ENCODE assay signal across 1 cellular context in the genomic region with DNA sequence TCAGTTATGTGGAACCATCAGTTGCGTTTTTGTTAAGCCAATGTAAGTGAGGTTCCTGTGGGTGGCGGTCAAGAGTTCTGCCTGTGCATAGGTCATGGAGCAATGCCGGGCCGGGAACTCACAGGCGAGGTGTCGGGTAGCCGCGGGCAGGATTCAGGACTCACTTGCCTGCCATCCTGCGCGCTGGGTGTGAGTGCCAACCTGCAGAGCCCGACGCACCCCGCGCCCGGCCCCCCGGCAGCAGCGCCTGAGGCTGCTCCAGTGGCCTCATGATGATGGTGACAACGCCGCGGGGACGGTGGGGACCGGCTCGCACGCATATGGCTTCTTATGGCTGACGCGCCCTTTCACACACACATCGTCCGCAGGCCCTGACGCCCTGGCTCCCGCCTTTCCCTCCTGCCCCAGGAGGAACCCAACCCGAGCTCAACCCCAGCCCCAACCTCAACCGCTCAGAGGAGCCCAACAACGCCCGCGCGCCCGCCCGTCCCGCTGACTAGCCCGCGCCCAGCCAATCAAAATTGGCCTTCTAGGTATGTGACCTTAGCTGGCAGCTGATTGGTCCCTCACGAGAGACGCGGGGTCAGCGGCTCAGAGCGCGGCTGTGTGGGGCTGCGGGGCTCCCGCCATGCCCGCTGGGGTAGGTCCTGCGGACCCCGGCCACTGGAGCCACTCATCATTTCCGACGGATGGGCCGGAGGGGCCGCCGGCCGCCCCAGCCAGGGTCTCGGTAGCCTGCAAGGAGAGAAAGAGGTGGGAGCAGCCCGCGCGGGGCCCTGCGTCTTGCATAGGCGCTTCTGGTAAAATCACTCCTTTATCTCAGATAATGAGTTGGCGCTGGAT.
TF ChIP-seq lines count a peak whose summit lies in the region.

A gene with protein sequence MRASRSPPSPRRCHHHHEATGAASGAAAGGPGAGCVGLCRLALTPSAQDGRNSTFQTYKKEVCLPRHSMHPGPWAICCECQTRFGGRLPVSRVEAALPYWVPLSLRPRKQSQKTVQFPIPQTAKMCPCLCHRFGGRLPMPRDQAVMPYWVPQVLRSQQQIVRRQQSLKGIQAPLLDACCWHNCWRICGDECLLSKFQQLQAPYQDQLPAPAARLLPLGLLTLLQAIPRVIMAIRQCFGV (minus strand): TSS at position 470 of the 843 bp plus-strand sequence. CDS start 150 bp downstream, at position 320.

TF ChIP-seq in HepG2, 621 proteins besides CTCF, POLR2A, EP300 and RAD21 (continued from another document and continues in another):
- TF ChIP-seq, protein P1, sequence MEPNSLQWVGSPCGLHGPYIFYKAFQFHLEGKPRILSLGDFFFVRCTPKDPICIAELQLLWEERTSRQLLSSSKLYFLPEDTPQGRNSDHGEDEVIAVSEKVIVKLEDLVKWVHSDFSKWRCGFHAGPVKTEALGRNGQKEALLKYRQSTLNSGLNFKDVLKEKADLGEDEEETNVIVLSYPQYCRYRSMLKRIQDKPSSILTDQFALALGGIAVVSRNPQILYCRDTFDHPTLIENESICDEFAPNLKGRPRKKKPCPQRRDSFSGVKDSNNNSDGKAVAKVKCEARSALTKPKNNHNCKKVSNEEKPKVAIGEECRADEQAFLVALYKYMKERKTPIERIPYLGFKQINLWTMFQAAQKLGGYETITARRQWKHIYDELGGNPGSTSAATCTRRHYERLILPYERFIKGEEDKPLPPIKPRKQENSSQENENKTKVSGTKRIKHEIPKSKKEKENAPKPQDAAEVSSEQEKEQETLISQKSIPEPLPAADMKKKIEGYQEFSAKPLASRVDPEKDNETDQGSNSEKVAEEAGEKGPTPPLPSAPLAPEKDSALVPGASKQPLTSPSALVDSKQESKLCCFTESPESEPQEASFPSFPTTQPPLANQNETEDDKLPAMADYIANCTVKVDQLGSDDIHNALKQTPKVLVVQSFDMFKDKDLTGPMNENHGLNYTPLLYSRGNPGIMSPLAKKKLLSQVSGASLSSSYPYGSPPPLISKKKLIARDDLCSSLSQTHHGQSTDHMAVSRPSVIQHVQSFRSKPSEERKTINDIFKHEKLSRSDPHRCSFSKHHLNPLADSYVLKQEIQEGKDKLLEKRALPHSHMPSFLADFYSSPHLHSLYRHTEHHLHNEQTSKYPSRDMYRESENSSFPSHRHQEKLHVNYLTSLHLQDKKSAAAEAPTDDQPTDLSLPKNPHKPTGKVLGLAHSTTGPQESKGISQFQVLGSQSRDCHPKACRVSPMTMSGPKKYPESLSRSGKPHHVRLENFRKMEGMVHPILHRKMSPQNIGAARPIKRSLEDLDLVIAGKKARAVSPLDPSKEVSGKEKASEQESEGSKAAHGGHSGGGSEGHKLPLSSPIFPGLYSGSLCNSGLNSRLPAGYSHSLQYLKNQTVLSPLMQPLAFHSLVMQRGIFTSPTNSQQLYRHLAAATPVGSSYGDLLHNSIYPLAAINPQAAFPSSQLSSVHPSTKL (CRISPR knock-in tag; IDR thresholded peaks at IDR 0.05): peak; percentile 29
- TF ChIP-seq ZNF256 (CRISPR knock-in tag; conservative IDR thresholded peaks at IDR 0.05) (peak; percentile 51; the same call in 1 of the 2 replicates), ATF7-NPFF (CRISPR knock-in tag; IDR thresholded peaks at IDR 0.05; ENCODE audit: low read depth) (peak; percentile 92), ZNF343 (CRISPR knock-in tag; IDR thresholded peaks at IDR 0.05) (0 out of 2 replicates have a peak, but pooled peaks have one; percentile 61), CC2D1A (CRISPR knock-in tag; IDR thresholded peaks at IDR 0.05) (no peak), NFE2L2 (IDR thresholded peaks at IDR 0.05; ENCODE audit: low read length) (no peak), MAFG (CRISPR knock-in tag; IDR thresholded peaks at IDR 0.05) (no peak), KDM2A (CRISPR knock-in tag; IDR thresholded peaks at IDR 0.05; ENCODE audit: borderline replicate concordance, low read depth) (peak; percentile 99), CBX1 (IDR thresholded peaks at IDR 0.05; ENCODE audit: low read depth) (peak; percentile 51), ARID2 (CRISPR knock-in tag; IDR thresholded peaks at IDR 0.05; ENCODE audit: borderline replicate concordance) (no peak), SIX1 (CRISPR knock-in tag; IDR thresholded peaks at IDR 0.05; ENCODE audit: borderline replicate concordance) (peak; percentile 4; the same call in 1 of the 2 replicates), NCOR1 (IDR thresholded peaks at IDR 0.05; ENCODE audit: borderline replicate concordance, low read length) (0 out of 2 replicates have a peak, but pooled peaks have one; percentile 7), ZNF12 (CRISPR knock-in tag; IDR thresholded peaks at IDR 0.05) (0 out of 2 replicates have a peak, but pooled peaks have one; percentile 39), KLF13 (CRISPR knock-in tag; IDR thresholded peaks at IDR 0.05) (no peak), ZNF547 (CRISPR knock-in tag; IDR thresholded peaks at IDR 0.05) (peak; percentile 72), GABPB1 (CRISPR knock-in tag; IDR thresholded peaks at IDR 0.05) (peak; percentile 79), ZFP62 (CRISPR knock-in tag; IDR thresholded peaks at IDR 0.05) (no peak), NFIC (IDR thresholded peaks at IDR 0.05; ENCODE audit: low read length) (no peak), ZNF138 (CRISPR knock-in tag; IDR thresholded peaks at IDR 0.05; ENCODE audit: low read depth) (peak; percentile 84; the same call in 1 of the 2 replicates), HOXA9 (CRISPR knock-in tag; IDR thresholded peaks at IDR 0.05; ENCODE audit: borderline replicate concordance) (0 out of 2 replicates have a peak, but pooled peaks have one; percentile 14), HNRNPH1 (optimal IDR thresholded peaks at IDR 0.05; ENCODE audit: low read depth, low read length) (peak; percentile 87), GPN1 (CRISPR knock-in tag; IDR thresholded peaks at IDR 0.05; ENCODE audit: borderline replicate concordance) (peak; percentile 85; the same call in 1 of the 2 replicates), HNRNPLL (IDR thresholded peaks at IDR 0.05; ENCODE audit: low read depth, low read length, poor library complexity, severe bottlenecking) (peak; percentile 71), ZNF558 (CRISPR knock-in tag; IDR thresholded peaks at IDR 0.05; ENCODE audit: borderline replicate concordance) (no peak), KLF15 (CRISPR knock-in tag; IDR thresholded peaks at IDR 0.05; ENCODE audit: borderline replicate concordance) (no peak), STAG1 (CRISPR knock-in tag; IDR thresholded peaks at IDR 0.05) (peak; percentile 74), POLR2G (IDR thresholded peaks at IDR 0.05; ENCODE audit: low read depth, low read length) (peak; percentile 97), ZMYM2 (CRISPR knock-in tag; IDR thresholded peaks at IDR 0.05) (no peak; the same call in 1 of the 2 replicates), CHD4 (IDR thresholded peaks at IDR 0.05; ENCODE audit: borderline replicate concordance, low read length) (no peak), TMF1 (CRISPR knock-in tag; IDR thresholded peaks at IDR 0.05; ENCODE audit: low read depth) (no peak; the same call in 1 of the 2 replicates), ZBTB38 (CRISPR knock-in tag; IDR thresholded peaks at IDR 0.05) (peak; percentile 85), CEBPB (IDR thresholded peaks at IDR 0.05; ENCODE audit: borderline replicate concordance, low read depth, low read length) (peak; percentile 43; the same call in 1 of the 2 replicates)
- TF ChIP-seq, protein P2, sequence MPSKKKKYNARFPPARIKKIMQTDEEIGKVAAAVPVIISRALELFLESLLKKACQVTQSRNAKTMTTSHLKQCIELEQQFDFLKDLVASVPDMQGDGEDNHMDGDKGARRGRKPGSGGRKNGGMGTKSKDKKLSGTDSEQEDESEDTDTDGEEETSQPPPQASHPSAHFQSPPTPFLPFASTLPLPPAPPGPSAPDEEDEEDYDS (CRISPR knock-in tag; IDR thresholded peaks at IDR 0.05): peak; percentile 77
- TF ChIP-seq, protein P3, sequence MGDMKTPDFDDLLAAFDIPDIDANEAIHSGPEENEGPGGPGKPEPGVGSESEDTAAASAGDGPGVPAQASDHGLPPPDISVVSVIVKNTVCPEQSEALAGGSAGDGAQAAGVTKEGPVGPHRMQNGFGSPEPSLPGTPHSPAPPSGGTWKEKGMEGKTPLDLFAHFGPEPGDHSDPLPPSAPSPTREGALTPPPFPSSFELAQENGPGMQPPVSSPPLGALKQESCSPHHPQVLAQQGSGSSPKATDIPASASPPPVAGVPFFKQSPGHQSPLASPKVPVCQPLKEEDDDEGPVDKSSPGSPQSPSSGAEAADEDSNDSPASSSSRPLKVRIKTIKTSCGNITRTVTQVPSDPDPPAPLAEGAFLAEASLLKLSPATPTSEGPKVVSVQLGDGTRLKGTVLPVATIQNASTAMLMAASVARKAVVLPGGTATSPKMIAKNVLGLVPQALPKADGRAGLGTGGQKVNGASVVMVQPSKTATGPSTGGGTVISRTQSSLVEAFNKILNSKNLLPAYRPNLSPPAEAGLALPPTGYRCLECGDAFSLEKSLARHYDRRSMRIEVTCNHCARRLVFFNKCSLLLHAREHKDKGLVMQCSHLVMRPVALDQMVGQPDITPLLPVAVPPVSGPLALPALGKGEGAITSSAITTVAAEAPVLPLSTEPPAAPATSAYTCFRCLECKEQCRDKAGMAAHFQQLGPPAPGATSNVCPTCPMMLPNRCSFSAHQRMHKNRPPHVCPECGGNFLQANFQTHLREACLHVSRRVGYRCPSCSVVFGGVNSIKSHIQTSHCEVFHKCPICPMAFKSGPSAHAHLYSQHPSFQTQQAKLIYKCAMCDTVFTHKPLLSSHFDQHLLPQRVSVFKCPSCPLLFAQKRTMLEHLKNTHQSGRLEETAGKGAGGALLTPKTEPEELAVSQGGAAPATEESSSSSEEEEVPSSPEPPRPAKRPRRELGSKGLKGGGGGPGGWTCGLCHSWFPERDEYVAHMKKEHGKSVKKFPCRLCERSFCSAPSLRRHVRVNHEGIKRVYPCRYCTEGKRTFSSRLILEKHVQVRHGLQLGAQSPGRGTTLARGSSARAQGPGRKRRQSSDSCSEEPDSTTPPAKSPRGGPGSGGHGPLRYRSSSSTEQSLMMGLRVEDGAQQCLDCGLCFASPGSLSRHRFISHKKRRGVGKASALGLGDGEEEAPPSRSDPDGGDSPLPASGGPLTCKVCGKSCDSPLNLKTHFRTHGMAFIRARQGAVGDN (CRISPR knock-in tag; IDR thresholded peaks at IDR 0.05): peak; percentile 98
- TF ChIP-seq, protein P4, sequence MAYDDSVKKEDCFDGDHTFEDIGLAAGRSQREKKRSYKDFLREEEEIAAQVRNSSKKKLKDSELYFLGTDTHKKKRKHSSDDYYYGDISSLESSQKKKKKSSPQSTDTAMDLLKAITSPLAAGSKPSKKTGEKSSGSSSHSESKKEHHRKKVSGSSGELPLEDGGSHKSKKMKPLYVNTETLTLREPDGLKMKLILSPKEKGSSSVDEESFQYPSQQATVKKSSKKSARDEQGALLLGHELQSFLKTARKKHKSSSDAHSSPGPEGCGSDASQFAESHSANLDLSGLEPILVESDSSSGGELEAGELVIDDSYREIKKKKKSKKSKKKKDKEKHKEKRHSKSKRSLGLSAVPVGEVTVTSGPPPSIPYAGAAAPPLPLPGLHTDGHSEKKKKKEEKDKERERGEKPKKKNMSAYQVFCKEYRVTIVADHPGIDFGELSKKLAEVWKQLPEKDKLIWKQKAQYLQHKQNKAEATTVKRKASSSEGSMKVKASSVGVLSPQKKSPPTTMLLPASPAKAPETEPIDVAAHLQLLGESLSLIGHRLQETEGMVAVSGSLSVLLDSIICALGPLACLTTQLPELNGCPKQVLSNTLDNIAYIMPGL (CRISPR knock-in tag; IDR thresholded peaks at IDR 0.05; ENCODE audit: borderline replicate concordance in 1 of 2, low read depth in 1 of 2): peak; percentile 92 to 96
- TF ChIP-seq, protein P5, sequence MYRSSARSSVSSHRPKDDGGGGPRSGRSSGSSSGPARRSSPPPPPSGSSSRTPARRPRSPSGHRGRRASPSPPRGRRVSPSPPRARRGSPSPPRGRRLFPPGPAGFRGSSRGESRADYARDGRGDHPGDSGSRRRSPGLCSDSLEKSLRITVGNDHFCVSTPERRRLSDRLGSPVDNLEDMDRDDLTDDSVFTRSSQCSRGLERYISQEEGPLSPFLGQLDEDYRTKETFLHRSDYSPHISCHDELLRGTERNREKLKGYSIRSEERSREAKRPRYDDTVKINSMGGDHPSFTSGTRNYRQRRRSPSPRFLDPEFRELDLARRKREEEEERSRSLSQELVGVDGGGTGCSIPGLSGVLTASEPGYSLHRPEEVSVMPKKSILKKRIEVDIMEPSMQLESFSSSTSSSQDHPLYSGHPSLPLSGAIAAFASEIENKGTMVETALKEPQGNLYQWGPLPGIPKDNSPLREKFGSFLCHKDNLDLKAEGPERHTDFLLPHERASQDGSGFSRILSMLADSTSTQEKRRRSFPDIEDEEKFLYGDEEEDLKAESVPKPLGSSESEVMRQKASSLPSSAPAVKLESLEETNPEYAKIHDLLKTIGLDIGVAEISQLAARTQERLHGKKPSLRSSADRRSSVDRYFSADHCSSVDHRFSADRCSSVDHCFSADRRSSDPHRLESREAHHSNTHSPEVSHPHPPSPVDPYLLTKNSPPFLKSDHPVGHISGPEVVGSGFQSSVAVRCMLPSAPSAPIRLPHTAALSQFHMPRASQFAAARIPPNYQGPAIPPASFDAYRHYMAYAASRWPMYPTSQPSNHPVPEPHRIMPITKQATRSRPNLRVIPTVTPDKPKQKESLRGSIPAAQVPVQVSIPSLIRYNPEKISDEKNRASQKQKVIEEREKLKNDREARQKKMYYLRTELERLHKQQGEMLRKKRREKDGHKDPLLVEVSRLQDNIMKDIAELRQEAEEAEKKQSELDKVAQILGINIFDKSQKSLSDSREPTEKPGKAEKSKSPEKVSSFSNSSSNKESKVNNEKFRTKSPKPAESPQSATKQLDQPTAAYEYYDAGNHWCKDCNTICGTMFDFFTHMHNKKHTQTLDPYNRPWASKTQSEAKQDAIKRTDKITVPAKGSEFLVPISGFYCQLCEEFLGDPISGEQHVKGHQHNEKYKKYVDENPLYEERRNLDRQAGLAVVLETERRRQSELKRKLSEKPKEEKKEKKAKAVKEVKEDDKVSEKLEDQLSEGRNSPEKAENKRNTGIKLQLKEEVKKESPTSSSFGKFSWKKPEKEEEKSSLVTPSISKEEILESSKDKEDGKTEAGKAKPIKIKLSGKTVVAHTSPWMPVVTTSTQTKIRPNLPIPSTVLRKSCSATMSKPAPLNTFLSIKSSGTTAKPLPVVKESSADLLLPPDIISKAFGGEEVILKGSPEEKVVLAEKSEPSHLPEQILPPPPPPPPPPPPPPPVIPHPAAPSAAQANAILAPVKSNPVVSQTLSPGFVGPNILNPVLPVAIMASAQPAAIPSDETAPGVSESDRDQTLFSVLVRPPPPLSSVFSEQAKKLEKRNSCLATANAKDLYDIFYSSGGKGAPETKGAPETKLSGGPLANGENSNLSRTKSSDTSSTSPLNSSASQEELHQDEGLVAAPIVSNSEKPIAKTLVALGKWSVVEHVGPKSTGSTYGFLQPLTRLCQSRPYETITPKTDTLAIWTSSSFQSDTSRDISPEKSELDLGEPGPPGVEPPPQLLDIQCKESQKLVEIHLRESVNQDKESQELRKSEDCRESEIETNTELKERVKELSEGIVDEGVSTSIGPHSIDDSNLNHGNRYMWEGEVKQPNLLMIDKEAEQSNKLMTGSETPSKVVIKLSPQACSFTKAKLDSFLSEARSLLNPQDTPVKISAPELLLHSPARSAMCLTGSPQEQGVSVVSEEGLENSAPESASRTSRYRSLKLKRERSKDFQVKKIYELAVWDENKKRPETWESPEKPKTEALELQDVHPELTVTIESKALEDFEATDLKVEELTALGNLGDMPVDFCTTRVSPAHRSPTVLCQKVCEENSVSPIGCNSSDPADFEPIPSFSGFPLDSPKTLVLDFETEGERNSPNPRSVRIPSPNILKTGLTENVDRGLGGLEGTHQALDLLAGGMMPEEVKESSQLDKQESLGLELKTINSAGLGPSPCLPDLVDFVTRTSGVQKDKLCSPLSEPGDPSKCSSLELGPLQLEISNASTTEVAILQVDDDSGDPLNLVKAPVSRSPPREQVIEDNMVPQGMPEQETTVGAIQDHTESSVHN (CRISPR knock-in tag; IDR thresholded peaks at IDR 0.05): no peak
